Comparison of ENCODE assay signal across 8 cellular contexts in genomic region chr6:43181942-43182860, GRCh38. TPM values are rescaled to one million over a fixed set of nuclear protein-coding genes. Genes with fewer than 3 reads are reported as not detected.
A peak's percentile ranks its signal among the peaks of the same experiment; 100 is the strongest.
DNase-seq lines count a peak whose midpoint lies in the region; ATAC-seq and TF ChIP-seq lines count a peak whose summit lies in the region.

Gene CUL9, plus strand, starts transcription at chr6:43182196. Its CDS starts 2,115 bp downstream, at chr6:43184311.

- H2AK5ac ChIP-seq in mesendoderm (ENCODE audit: low read length) = no peak within 1 kb of the TSS

- H3K79me1 ChIP-seq in mesendoderm (ENCODE audit: low read length) = no peaks in the 10 kb centered on the region

- H3K36me3 ChIP-seq in BE2C (peaks cover 17% of the 10 kb centered on the region), endocrine pancreas (ENCODE audit: control insufficient read depth, insufficient read depth, low read length) (peaks cover 2% of the 10 kb centered on the region), mesendoderm (ENCODE audit: control insufficient read depth, insufficient read depth, low read length) (peaks cover 8% of the 10 kb centered on the region)

- peak within 1 kb of the TSS; percentile 76 for H3K56ac ChIP-seq in mesendoderm (ENCODE audit: low read length)

- ATAC-seq in GM19035 (IDR thresholded peaks at IDR 0.05; ENCODE audit: unreplicated experiment) (peak; percentile 97), HG03342 (IDR thresholded peaks at IDR 0.05; ENCODE audit: unreplicated experiment) (peak; percentile 90)

- no peak within 1 kb of the TSS for H4K5ac ChIP-seq in mesendoderm (ENCODE audit: low read length)

- no peaks in the 10 kb centered on the region for H3K27me3 ChIP-seq in BE2C
- no peaks in the 10 kb centered on the region for H3K27me3 ChIP-seq in endocrine pancreas (ENCODE audit: control insufficient read depth, insufficient read depth, low read length)
- H3K27me3 ChIP-seq in mesendoderm (ENCODE audit: insufficient read depth, low read length, poor library complexity) = no peaks in the 10 kb centered on the region

- no peak within 1 kb of the TSS for H4K8ac ChIP-seq in mesendoderm (ENCODE audit: low read depth, low read length)

- no peak within 1 kb of the TSS for H2BK5ac ChIP-seq in mesendoderm (ENCODE audit: low read length)

- H3K4me2 ChIP-seq in mesendoderm (ENCODE audit: low read length) = peak within 1 kb of the TSS; percentile 79

- H3K79me2 ChIP-seq in mesendoderm (ENCODE audit: control insufficient read depth, insufficient read depth, low read length) = no peaks in the 10 kb centered on the region

- WGBS in mesendoderm (ENCODE audit: extremely low coverage, insufficient coverage, low lambda C conversion rate) = no CpG with 5 or more reads among the region's 51 CpGs

- TF ChIP-seq CTCF in BE2C (IDR thresholded peaks at IDR 0.05; ENCODE audit: low read depth, low read length) = no peak

- H3K9ac ChIP-seq in endocrine pancreas (ENCODE audit: control insufficient read depth, insufficient read depth, low read length) (peak within 1 kb of the TSS; percentile 54), mesendoderm (ENCODE audit: low read length) (peak within 1 kb of the TSS; percentile 85)

- H3K4me3 ChIP-seq in BE2C (ENCODE audit: low read depth, low read length) = peak within 1 kb of the TSS; percentile 81
- H3K4me3 ChIP-seq in endocrine pancreas (ENCODE audit: control insufficient read depth, insufficient read depth, low read length) = peak within 1 kb of the TSS; percentile 56
- peak within 1 kb of the TSS; percentile 65 for H3K4me3 ChIP-seq in mesendoderm (ENCODE audit: low read length)

- no peak within 1 kb of the TSS for H3K27ac ChIP-seq in mesendoderm (ENCODE audit: low read depth, low read length)

- no peak within 1 kb of the TSS for H2BK120ac ChIP-seq in mesendoderm (ENCODE audit: low read depth, low read length)

- no peak within 1 kb of the TSS for H3K4ac ChIP-seq in mesendoderm (ENCODE audit: low read depth, low read length)

- no peak within 1 kb of the TSS for H3K23ac ChIP-seq in mesendoderm (ENCODE audit: low read length)

- DNase-seq in BE2C (peak; percentile 72), NOMO-1 treated with DMSO at 0.1 percent for 48 hours (lab: John Stamatoyannopoulos, UW; ENCODE audit: unreplicated experiment) (peak; percentile 68), mesendoderm (peak; percentile 68)
- peak; percentile 52 to 67 (median 58) for DNase-seq in activated CD8-positive, alpha-beta memory T cell treated with anti-CD3 and anti-CD28 coated beads for 48 hours (ENCODE audit: low read depth in 2 of 3, low spot score in 2 of 3)
- peak; percentile 66 for DNase-seq in stimulated activated CD8-positive, alpha-beta memory T cell treated with anti-CD3 and anti-CD28 coated beads, Interleukin-12 subunit alpha, Interleukin-12 subunit beta, amount 100 ng/mL, for 24 hours (ENCODE audit: extremely low read depth)

- H2BK15ac ChIP-seq in mesendoderm (replicated peaks; ENCODE audit: low read depth) = no peak within 1 kb of the TSS

- H3K9me3 ChIP-seq in BE2C (no peaks in the 10 kb centered on the region), endocrine pancreas (ENCODE audit: control insufficient read depth, low read length) (no peaks in the 10 kb centered on the region)

- H3K4me1 ChIP-seq in BE2C (no peaks in the 10 kb centered on the region), endocrine pancreas (ENCODE audit: control insufficient read depth, insufficient read depth, low read length) (peaks cover 7% of the 10 kb centered on the region), mesendoderm (ENCODE audit: control insufficient read depth, low read depth, low read length) (peaks cover 2% of the 10 kb centered on the region)

- H3K18ac ChIP-seq in mesendoderm (ENCODE audit: low read length) = peak within 1 kb of the TSS; percentile 15

RNA-seq across cellular contexts. Expression of gene CUL9, which starts in this region (rescaled TPM):
- polyA plus RNA-seq in BE2C (2012; ENCODE audit: insufficient read depth, insufficient read length, low read depth) = 57.6 TPM
- 2.1 TPM for polyA plus RNA-seq in mesendoderm (2013, experiment 1 of 2)
- polyA plus RNA-seq in mesendoderm (2013, experiment 2 of 2) = 1.3 TPM
